In the genomic region with DNA sequence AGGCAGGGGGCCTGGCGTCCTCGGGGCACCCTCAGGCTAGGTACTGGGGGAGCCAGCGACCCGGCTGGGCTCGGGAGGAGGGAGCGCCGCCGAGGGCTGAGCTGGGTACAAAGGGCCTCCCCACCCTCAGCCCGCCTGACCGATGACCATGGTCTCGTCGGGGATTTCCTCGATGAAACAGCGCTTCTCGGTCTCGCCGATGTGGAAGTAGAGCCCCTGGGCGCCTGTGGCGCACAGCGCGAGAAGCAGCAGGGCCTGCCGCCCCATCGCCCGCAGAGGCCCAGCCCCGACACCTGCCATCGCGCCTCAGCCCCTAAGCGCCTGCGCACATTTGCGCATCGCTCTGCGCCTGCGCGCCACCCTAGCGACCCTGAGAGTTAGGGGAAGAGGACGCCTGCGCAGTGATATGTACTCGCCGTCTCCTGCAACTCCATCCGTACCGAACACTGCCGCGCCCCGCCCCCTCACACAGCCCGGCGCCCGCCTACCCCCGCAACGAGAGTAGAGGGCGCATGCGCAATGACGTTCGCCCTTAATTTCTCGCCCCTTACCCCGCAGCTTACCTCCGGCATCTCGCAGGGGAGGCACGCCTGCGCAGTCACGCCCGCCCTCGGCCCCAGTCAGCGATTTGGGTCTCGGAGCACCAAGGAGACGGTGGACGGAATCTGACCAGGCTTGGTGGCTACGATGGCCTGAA, we compare ENCODE assay signal across 1 cellular context.
TF ChIP-seq lines count a peak whose summit lies in the region.

TSS of gene TMED4 (minus strand) at position 325 of the 697 bp plus-strand sequence. CDS start at position 300, 25 bp downstream.

TF ChIP-seq in A549, 52 proteins besides CTCF, POLR2A, EP300 and RAD21 (continued from another document):
- TF ChIP-seq PBX3 (IDR thresholded peaks at IDR 0.05) = 0 out of 2 replicates have a peak, but pooled peaks have one; percentile 25
TF ChIP-seq in A549: peak in this region for 9.
